ENCODE assay signal across 17 cellular contexts in the genomic region with DNA sequence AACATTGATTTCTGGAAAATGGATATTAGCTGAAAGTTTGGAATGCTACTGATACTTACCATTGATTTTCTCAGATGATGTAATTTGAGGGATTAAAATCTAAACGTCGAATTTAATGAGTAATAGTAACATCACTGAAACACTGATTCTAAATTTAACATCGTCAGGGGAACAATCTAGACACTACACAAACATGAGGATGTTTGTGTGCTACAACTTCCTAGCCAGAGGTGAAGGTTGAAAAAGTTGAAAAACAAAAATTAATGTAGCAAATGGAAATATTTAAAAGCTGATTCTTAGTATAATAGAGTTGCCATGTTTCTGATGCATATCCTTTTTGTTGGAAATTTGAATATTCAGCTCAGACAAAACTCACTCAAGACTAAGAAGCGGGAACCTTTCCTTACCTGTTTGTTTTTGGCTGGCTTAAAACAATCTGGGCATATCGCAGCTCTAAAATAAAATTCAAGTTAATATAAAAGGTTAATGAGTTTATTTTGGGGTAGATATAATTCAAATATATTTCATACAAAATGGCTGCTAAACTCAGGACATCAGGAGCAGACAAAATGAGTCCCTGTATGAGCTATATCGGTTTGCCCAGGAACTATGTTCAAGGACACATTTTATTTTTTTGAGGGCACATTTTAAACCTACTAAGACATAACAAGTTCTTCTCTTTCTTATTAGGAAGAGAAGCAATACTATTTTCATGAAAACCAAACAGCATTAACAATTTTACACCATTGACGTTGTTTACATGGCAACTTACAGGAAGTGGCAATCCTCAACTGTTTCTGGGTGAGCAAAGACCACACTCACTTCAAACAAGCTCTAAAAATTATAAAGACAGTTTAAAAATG. TPM values are rescaled to one million over a fixed set of nuclear protein-coding genes. Genes with fewer than 3 reads are reported as not detected.
DNase-seq lines count a peak whose midpoint lies in the region; ATAC-seq and TF ChIP-seq lines count a peak whose summit lies in the region.
"Had no signal": no experiment of that assay in that cellular context is flagged by ENCODE, and none has a peak within 500 bp of the region (broad histone marks: within the 10 kb centered on the region; RNA-seq: fewer than 3 reads in every experiment).

No MANE protein-coding gene starts in this region.

- no peaks in the 10 kb centered on the region for H3K27me3 ChIP-seq in CD8-positive, alpha-beta T cell (ENCODE audit: insufficient read depth, low read length)
- no peaks in the 10 kb centered on the region for H3K27me3 ChIP-seq in HL-60 (ENCODE audit: insufficient read depth, poor library complexity, severe bottlenecking)
- H3K27me3 ChIP-seq: MG63, neutrophil, testis had no signal

- no peaks in the 10 kb centered on the region for H3K27me3 Mint-ChIP-seq in CD8-positive, alpha-beta T cell (ENCODE audit: low read depth)
- no peaks in the 10 kb centered on the region for H3K27me3 Mint-ChIP-seq in activated CD8-positive, alpha-beta T cell treated with anti-CD3 and anti-CD28 coated beads, Interleukin-2, amount 10 ng/mL, durations not matched to agents 7 days and 5 days (ENCODE audit: low read depth)
- no peaks in the 10 kb centered on the region for H3K27me3 Mint-ChIP-seq in memory B cell

- intact Hi-C loops in CD8-positive, alpha-beta T cell (cut with DNase I, micrococcal nuclease), result loop anchor here in 1 of 2 experiments (5.0 to 10.0 kb wide), 2 partner anchors 83 to 1080 kb away; a partner anchor contains a TSS

- H3K4me3 ChIP-seq in CD8-positive, alpha-beta T cell (ENCODE audit: low read depth, low read length), result peak overlapping the region; percentile 9
- no peak overlapping the region for H3K4me3 ChIP-seq in HL-60 (replicated peaks; ENCODE audit: insufficient read depth, low read length)
- H3K4me3 ChIP-seq: MG63, testis had no signal

- ATAC-seq in CD8-positive, alpha-beta T cell, result peak; percentile 75
- ATAC-seq in activated CD8-positive, alpha-beta T cell treated with anti-CD3 and anti-CD28 coated beads, Interleukin-2, amount 10 ng/mL, durations not matched to agents 7 days and 5 days, result peak; percentile 84
- no peak for ATAC-seq in memory B cell (ENCODE audit: low read depth)
- ATAC-seq in GM18909 (IDR thresholded peaks at IDR 0.05; ENCODE audit: poor library complexity, unreplicated experiment), result no peak
- ATAC-seq: left ventricle myocardium superior, Panc1 had no signal

- no peaks in the 10 kb centered on the region for H3K36me3 ChIP-seq in CD8-positive, alpha-beta T cell (ENCODE audit: insufficient read depth, low read length)
- H3K36me3 ChIP-seq: MG63, neutrophil had no signal

- peaks cover 30% of the 10 kb centered on the region for H3K4me1 ChIP-seq in CD8-positive, alpha-beta T cell (ENCODE audit: insufficient read depth, low read length)
- H3K4me1 ChIP-seq: testis had no signal

- no peaks in the 10 kb centered on the region for H3K9me3 Mint-ChIP-seq in CD8-positive, alpha-beta T cell
- peaks cover 15% of the 10 kb centered on the region for H3K9me3 Mint-ChIP-seq in activated CD8-positive, alpha-beta T cell treated with anti-CD3 and anti-CD28 coated beads, Interleukin-2, amount 10 ng/mL, durations not matched to agents 7 days and 5 days (ENCODE audit: insufficient read depth)
- no peaks in the 10 kb centered on the region for H3K9me3 Mint-ChIP-seq in memory B cell

- peak overlapping the region; percentile 43 for H3K27ac ChIP-seq in CD8-positive, alpha-beta T cell (ENCODE audit: low read depth, low read length)
- H3K27ac ChIP-seq in HL-60 (replicated peaks), result peak overlapping the region; percentile 28; the same call in 1 of the 2 replicates
- H3K27ac ChIP-seq: neutrophil, testis had no signal

- peak overlapping the region; percentile 90 for H3K27ac Mint-ChIP-seq in CD8-positive, alpha-beta T cell
- peak overlapping the region; percentile 95 for H3K27ac Mint-ChIP-seq in activated CD8-positive, alpha-beta T cell treated with anti-CD3 and anti-CD28 coated beads, Interleukin-2, amount 10 ng/mL, durations not matched to agents 7 days and 5 days
- peak overlapping the region; percentile 75 for H3K27ac Mint-ChIP-seq in memory B cell

- POLR2A ChIA-PET in CD8-positive, alpha-beta T cell (lab: Charles Lee), result interaction anchor here (0.6 to 2.2 kb wide), 8 partner anchors 9 to 1031 kb away, joined by 3 to 12 read pairs (median 4); a partner anchor contains a TSS
- POLR2A ChIA-PET in activated CD8-positive, alpha-beta T cell treated with anti-CD3 and anti-CD28 coated beads, Interleukin-2, amount 10 ng/mL, durations not matched to agents 7 days and 5 days (lab: Charles Lee), result interaction anchor here (0.5 to 1.0 kb wide), 4 partner anchors 9 to 83 kb away, joined by 3 to 5 read pairs (median 3); a partner anchor contains a TSS

- peak overlapping the region; percentile 47 for H3K4me3 Mint-ChIP-seq in CD8-positive, alpha-beta T cell
- H3K4me3 Mint-ChIP-seq in activated CD8-positive, alpha-beta T cell treated with anti-CD3 and anti-CD28 coated beads, Interleukin-2, amount 10 ng/mL, durations not matched to agents 7 days and 5 days, result no peak overlapping the region
- no peak overlapping the region for H3K4me3 Mint-ChIP-seq in memory B cell

- peaks cover 44% of the 10 kb centered on the region for H3K4me1 Mint-ChIP-seq in CD8-positive, alpha-beta T cell (ENCODE audit: low read depth)
- peaks cover 37% of the 10 kb centered on the region for H3K4me1 Mint-ChIP-seq in activated CD8-positive, alpha-beta T cell treated with anti-CD3 and anti-CD28 coated beads, Interleukin-2, amount 10 ng/mL, durations not matched to agents 7 days and 5 days (ENCODE audit: low read depth)
- H3K4me1 Mint-ChIP-seq in memory B cell, result peaks cover 22% of the 10 kb centered on the region

- H3K9me3 ChIP-seq in CD8-positive, alpha-beta T cell (ENCODE audit: low read length), result no peaks in the 10 kb centered on the region
- H3K9me3 ChIP-seq: MG63, neutrophil, testis had no signal

- peaks cover 10% of the 10 kb centered on the region for H3K36me3 Mint-ChIP-seq in CD8-positive, alpha-beta T cell
- peaks cover 45% of the 10 kb centered on the region for H3K36me3 Mint-ChIP-seq in activated CD8-positive, alpha-beta T cell treated with anti-CD3 and anti-CD28 coated beads, Interleukin-2, amount 10 ng/mL, durations not matched to agents 7 days and 5 days (ENCODE audit: low read depth)
- H3K36me3 Mint-ChIP-seq in memory B cell, result peaks cover 2% of the 10 kb centered on the region

- no peak for DNase-seq in CD8-positive, alpha-beta T cell
- no peak for DNase-seq in HL-60 (ENCODE audit: low read depth in 1 of 2, low spot score in 1 of 2)
- peak; percentile 55 for DNase-seq in activated CD8-positive, alpha-beta T cell treated with anti-CD3 and anti-CD28 coated beads, Interleukin-2, amount 10 ng/mL, durations not matched to agents 7 days and 5 days
- no peak for DNase-seq in memory B cell (ENCODE audit: low spot score in 2 of 2)
- no peak for DNase-seq in NCI-H2227 (lab: John Stamatoyannopoulos, UW; ENCODE audit: unreplicated experiment)
- no peak for DNase-seq in Kasumi-1 (lab: John Stamatoyannopoulos, UW)
- DNase-seq in SKM-1 (lab: John Stamatoyannopoulos, UW; ENCODE audit: unreplicated experiment), result no peak
- DNase-seq: activated T-cell treated with anti-CD3 and anti-CD28 coated beads for 4 hours, COR-L47, head of caudate nucleus, left ventricle myocardium superior, MG63, NCI-H345, testis had no signal

- TF ChIP-seq CTCF in CD8-positive, alpha-beta T cell (IDR thresholded peaks at IDR 0.05), result no peak
- TF ChIP-seq CTCF in HL-60 (IDR thresholded peaks at IDR 0.05; ENCODE audit: insufficient read depth, low read length), result no peak

- CTCF ChIA-PET in CD8-positive, alpha-beta T cell (lab: Charles Lee), result interaction anchor here (1.3 to 1.5 kb wide), 3 partner anchors 10 to 83 kb away, joined by 3 to 4 read pairs (median 3); no protein-coding TSS in a partner anchor
- CTCF ChIA-PET in activated CD8-positive, alpha-beta T cell treated with anti-CD3 and anti-CD28 coated beads, Interleukin-2, amount 10 ng/mL, durations not matched to agents 7 days and 5 days (lab: Charles Lee), result interaction anchor here (1.0 to 2.6 kb wide), 8 partner anchors 10 to 180 kb away, joined by 3 to 13 read pairs (median 4); no protein-coding TSS in a partner anchor

RNA-seq across cellular contexts. Expression of a gene that starts 52.6 kb away (rescaled TPM):
- total RNA-seq in CD8-positive, alpha-beta T cell, result 10 to 100 TPM in 1 of 2 experiments, 1 to 10 TPM in 1; 9.6 to 13.7 TPM
- total RNA-seq in activated CD8-positive, alpha-beta T cell treated with anti-CD3 and anti-CD28 coated beads, Interleukin-2, amount 10 ng/mL, durations not matched to agents 7 days and 5 days, result 10 to 100 TPM; 15.5 to 18.6 TPM

RNA-seq across cellular contexts. Expression of a gene that starts 53.2 kb away (rescaled TPM):
- 1 to 10 TPM; 3.3 to 3.6 TPM for total RNA-seq in CD8-positive, alpha-beta T cell
- total RNA-seq in activated CD8-positive, alpha-beta T cell treated with anti-CD3 and anti-CD28 coated beads, Interleukin-2, amount 10 ng/mL, durations not matched to agents 7 days and 5 days, result 1 to 10 TPM; 7.3 to 7.7 TPM

Comparison
In these comparisons a context has a peak if more than half of its experiments do, and no peak if none do; other contexts are left out.
1. ATAC-seq: peak in CD8-positive, alpha-beta T cell (single experiment) and activated CD8-positive, alpha-beta T cell treated with anti-CD3 and anti-CD28 coated beads, Interleukin-2, amount 10 ng/mL, durations not matched to agents 7 days and 5 days (single experiment); none in memory B cell (single experiment) and GM18909 (single experiment).
2. Peak in every context shown above with its lines, with median percentiles within 50 percentile points of each other: H3K27ac Mint-ChIP-seq.